ENCODE assay signal across 1 cellular context in genomic region chr15:95910643-95911212, GRCh38.
TF ChIP-seq lines count a peak whose summit lies in the region.

No MANE protein-coding gene starts in this region.

TF ChIP-seq in GM23338, 12 proteins besides CTCF, POLR2A, EP300 and RAD21:
- TF ChIP-seq ZNF331 (CRISPR knock-in tag; IDR thresholded peaks at IDR 0.05; ENCODE audit: low read depth), result no peak
- peak; percentile 39; the same call in 1 of the 2 replicates for TF ChIP-seq CREB1 (CRISPR knock-in tag; IDR thresholded peaks at IDR 0.05; ENCODE audit: low read depth)
- TF ChIP-seq ETS1 (IDR thresholded peaks at IDR 0.05), result peak; percentile 75
- peak; percentile 92; the same call in 1 of the 2 replicates for TF ChIP-seq ZNF114 (CRISPR knock-in tag; IDR thresholded peaks at IDR 0.05)
- TF ChIP-seq ZNF462 (CRISPR knock-in tag; IDR thresholded peaks at IDR 0.05), result peak; percentile 86; the same call in 1 of the 2 replicates
- peak; percentile 85; the same call in 1 of the 2 replicates for TF ChIP-seq NANOG (IDR thresholded peaks at IDR 0.05; ENCODE audit: borderline replicate concordance)
